17 cellular contexts compared by ENCODE assay signal in the genomic region with DNA sequence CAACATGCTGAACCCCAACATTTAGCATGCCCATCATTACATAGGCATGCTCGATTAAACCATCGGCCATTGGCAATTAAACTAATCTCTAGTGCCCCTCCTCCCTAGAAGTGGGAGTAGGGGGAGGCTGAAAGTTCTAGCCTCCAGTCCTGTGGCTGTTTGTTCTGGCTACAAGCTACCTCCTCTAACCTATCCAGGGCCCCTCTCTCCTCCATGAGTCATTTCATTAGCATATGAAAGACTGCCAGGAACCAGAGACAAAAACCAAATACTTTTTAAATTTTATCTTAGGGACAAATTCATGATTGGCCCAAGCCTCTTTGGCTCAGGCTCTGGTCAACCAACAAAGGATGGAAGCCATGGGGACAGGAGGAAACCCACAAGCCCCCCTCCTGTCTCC.
DNase-seq lines count a peak whose midpoint lies in the region; ATAC-seq and TF ChIP-seq lines count a peak whose summit lies in the region.
"Had no signal": no experiment of that assay in that cellular context is flagged by ENCODE, and none has a peak within 500 bp of the region (broad histone marks: within the 10 kb centered on the region; RNA-seq: fewer than 3 reads in every experiment).

No MANE protein-coding gene starts in this region.

- DNase-seq in HT1080 (ENCODE audit: low read depth) (peak; percentile 10), WTC11 (ENCODE audit: low spot score) (no peak), foreskin keratinocyte (peak in 1 of 2 donors; percentile 16), type B pancreatic cell (ENCODE audit: extremely low spot score, unreplicated experiment) (peak; percentile 8), NCI-H1436 treated with DMSO at 0.1 percent for 48 hours (lab: John Stamatoyannopoulos, UW) (no peak), transverse colon (no peak)
- no peak for DNase-seq in stimulated activated CD8-positive, alpha-beta memory T cell treated with anti-CD3 and anti-CD28 coated beads, Interleukin-4, amount 100 ng/mL, for 48 hours
- DNase-seq: CD4-positive, CD25-positive, alpha-beta regulatory T cell; DMS79; IMR-90; Karpas-422; NCI-H187 treated with DMSO at 0.1 percent for 48 hours; NCI-H446; NK-92 treated with Interleukin-12 subunit alpha and Interleukin-12 subunit beta, amount 100 ng/mL, for 24 hours; OCI-M1; SJCRH30 had no signal

- no peaks in the 10 kb centered on the region for H3K27me3 ChIP-seq in foreskin keratinocyte
- H3K27me3 ChIP-seq in transverse colon, result no peaks in the 10 kb centered on the region
- H3K27me3 ChIP-seq: SJCRH30 had no signal

- no peak overlapping the region for H3K4me3 ChIP-seq in transverse colon
- H3K4me3 ChIP-seq: SJCRH30 had no signal

- H3K27ac Mint-ChIP-seq in WTC11 (no peak overlapping the region), type B pancreatic cell (no peak overlapping the region)
- H3K27ac Mint-ChIP-seq: B cell; CD4-positive, CD25-positive, alpha-beta regulatory T cell had no signal

- H3K27ac ChIP-seq in foreskin keratinocyte (no peak overlapping the region), transverse colon (no peak overlapping the region)
- H3K27ac ChIP-seq: SJCRH30 had no signal

- H3K36me3 ChIP-seq in transverse colon, result no peaks in the 10 kb centered on the region
- H3K36me3 ChIP-seq: SJCRH30 had no signal

- no peaks in the 10 kb centered on the region; the same call in none of the 2 replicates for H3K27me3 Mint-ChIP-seq in WTC11 (ENCODE audit: low read depth)
- peaks cover 15% of the 10 kb centered on the region for H3K27me3 Mint-ChIP-seq in type B pancreatic cell
- H3K27me3 Mint-ChIP-seq: CD4-positive, CD25-positive, alpha-beta regulatory T cell had no signal

- H3K36me3 Mint-ChIP-seq in WTC11 (no peaks in the 10 kb centered on the region), type B pancreatic cell (no peaks in the 10 kb centered on the region)
- H3K36me3 Mint-ChIP-seq: CD4-positive, CD25-positive, alpha-beta regulatory T cell had no signal

- in situ Hi-C loops in transverse colon (cut with MboI; ENCODE audit: low pct_ligation_motif_present in 1 of 4, low pct_unique_long_range_greater_than_20kb in 1 of 4, low sequenced_read_pairs in 3 of 4), result no loop called here

- ATAC-seq in WTC11 (peak; percentile 82), foreskin keratinocyte (peak; percentile 72)

- TF ChIP-seq CTCF in WTC11 (IDR thresholded peaks at IDR 0.05) (no peak), foreskin keratinocyte (conservative IDR thresholded peaks at IDR 0.05) (no peak), type B pancreatic cell (conservative IDR thresholded peaks at IDR 0.05) (no peak), transverse colon (IDR thresholded peaks at IDR 0.05) (no peak)

- intact Hi-C loops in transverse colon (cut with DNase I; ENCODE audit: low total_unique reads), result no loop called here

- TF ChIP-seq POLR2A in transverse colon (IDR thresholded peaks at IDR 0.05), result no peak

- no peaks in the 10 kb centered on the region for H3K9me3 ChIP-seq in transverse colon
- H3K9me3 ChIP-seq: SJCRH30 had no signal

- H3K4me1 ChIP-seq in foreskin keratinocyte, result no peaks in the 10 kb centered on the region
- H3K4me1 ChIP-seq in transverse colon, result no peaks in the 10 kb centered on the region
- H3K4me1 ChIP-seq: SJCRH30 had no signal

- TF ChIP-seq EP300 in transverse colon (IDR thresholded peaks at IDR 0.05; ENCODE audit: low read depth), result no peak

- H3K4me1 Mint-ChIP-seq in WTC11, result peaks cover 47% of the 10 kb centered on the region
- H3K4me1 Mint-ChIP-seq in type B pancreatic cell (ENCODE audit: unreplicated experiment), result no peaks in the 10 kb centered on the region
- H3K4me1 Mint-ChIP-seq: B cell; CD4-positive, CD25-positive, alpha-beta regulatory T cell had no signal

- 98% methylated on average over 2 of the region's 2 CpGs; no CpG with 5 or more reads in 1 of the 2 donors for WGBS in transverse colon (ENCODE audit: low coverage in 1 of 2), 2 donors

- no peaks in the 10 kb centered on the region for H3K9me3 Mint-ChIP-seq in WTC11
- no peaks in the 10 kb centered on the region for H3K9me3 Mint-ChIP-seq in type B pancreatic cell

- CTCF ChIA-PET in WTC11 (lab: Charles Lee), result interaction anchor here (0.6 to 1.3 kb wide), 3 partner anchors 223 to 313 kb away, joined by 3 to 6 read pairs (median 5); no protein-coding TSS in a partner anchor

- H3K4me3 Mint-ChIP-seq in WTC11 (no peak overlapping the region), type B pancreatic cell (no peak overlapping the region)
- H3K4me3 Mint-ChIP-seq: B cell; CD4-positive, CD25-positive, alpha-beta regulatory T cell had no signal

- POLR2A ChIA-PET in WTC11 (lab: Charles Lee), result no interaction called here

TF ChIP-seq in WTC11, 78 proteins besides CTCF, POLR2A, EP300 and RAD21:
- TF ChIP-seq, protein P1, sequence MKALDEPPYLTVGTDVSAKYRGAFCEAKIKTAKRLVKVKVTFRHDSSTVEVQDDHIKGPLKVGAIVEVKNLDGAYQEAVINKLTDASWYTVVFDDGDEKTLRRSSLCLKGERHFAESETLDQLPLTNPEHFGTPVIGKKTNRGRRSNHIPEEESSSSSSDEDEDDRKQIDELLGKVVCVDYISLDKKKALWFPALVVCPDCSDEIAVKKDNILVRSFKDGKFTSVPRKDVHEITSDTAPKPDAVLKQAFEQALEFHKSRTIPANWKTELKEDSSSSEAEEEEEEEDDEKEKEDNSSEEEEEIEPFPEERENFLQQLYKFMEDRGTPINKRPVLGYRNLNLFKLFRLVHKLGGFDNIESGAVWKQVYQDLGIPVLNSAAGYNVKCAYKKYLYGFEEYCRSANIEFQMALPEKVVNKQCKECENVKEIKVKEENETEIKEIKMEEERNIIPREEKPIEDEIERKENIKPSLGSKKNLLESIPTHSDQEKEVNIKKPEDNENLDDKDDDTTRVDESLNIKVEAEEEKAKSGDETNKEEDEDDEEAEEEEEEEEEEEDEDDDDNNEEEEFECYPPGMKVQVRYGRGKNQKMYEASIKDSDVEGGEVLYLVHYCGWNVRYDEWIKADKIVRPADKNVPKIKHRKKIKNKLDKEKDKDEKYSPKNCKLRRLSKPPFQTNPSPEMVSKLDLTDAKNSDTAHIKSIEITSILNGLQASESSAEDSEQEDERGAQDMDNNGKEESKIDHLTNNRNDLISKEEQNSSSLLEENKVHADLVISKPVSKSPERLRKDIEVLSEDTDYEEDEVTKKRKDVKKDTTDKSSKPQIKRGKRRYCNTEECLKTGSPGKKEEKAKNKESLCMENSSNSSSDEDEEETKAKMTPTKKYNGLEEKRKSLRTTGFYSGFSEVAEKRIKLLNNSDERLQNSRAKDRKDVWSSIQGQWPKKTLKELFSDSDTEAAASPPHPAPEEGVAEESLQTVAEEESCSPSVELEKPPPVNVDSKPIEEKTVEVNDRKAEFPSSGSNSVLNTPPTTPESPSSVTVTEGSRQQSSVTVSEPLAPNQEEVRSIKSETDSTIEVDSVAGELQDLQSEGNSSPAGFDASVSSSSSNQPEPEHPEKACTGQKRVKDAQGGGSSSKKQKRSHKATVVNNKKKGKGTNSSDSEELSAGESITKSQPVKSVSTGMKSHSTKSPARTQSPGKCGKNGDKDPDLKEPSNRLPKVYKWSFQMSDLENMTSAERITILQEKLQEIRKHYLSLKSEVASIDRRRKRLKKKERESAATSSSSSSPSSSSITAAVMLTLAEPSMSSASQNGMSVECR (CRISPR knock-in tag; IDR thresholded peaks at IDR 0.05; ENCODE audit: borderline replicate concordance), result no peak
- TF ChIP-seq, protein P2, sequence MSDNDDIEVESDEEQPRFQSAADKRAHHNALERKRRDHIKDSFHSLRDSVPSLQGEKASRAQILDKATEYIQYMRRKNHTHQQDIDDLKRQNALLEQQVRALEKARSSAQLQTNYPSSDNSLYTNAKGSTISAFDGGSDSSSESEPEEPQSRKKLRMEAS (CRISPR knock-in tag; IDR thresholded peaks at IDR 0.05), result no peak
TF ChIP-seq in WTC11: peak in this region for 0.

Comparison
In these comparisons a context has a peak if more than half of its experiments do, and no peak if none do; other contexts are left out.
1. DNase-seq: peak in HT1080 (single experiment) and type B pancreatic cell (single experiment); none in WTC11 (single experiment), NCI-H1436 treated with DMSO at 0.1 percent for 48 hours (single experiment), stimulated activated CD8-positive, alpha-beta memory T cell treated with anti-CD3 and anti-CD28 coated beads, Interleukin-4, amount 100 ng/mL, for 48 hours (single experiment) and transverse colon (single experiment).